In the genomic region with DNA sequence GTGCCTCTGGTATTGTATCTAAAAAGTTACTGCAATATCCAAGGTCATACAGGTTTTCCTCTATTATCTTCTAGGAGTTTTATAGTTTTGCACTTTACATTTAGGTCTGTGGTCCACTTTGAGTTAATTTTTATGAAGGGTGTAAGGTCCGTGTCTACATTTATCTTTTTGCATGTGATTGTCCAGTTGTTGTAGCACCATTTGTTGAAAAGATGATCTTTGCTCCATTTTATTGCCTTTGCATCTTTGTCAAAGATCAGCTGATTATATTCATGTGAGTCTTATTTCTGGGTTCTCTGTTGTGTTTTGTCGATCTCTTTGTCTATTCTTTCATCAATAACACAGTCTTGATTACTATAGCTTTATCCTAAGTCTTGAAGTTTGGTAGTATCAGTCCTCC, we compare ENCODE assay signal across 29 cellular contexts. TPM values are rescaled to one million over a fixed set of nuclear protein-coding genes. Genes with fewer than 3 reads are reported as not detected.
"Had no signal": no experiment of that assay in that cellular context is flagged by ENCODE, and none has a peak within 500 bp of the region (broad histone marks: within the 10 kb centered on the region; RNA-seq: fewer than 3 reads in every experiment).

No MANE protein-coding gene starts in this region.

- H3K4me1 ChIP-seq: colonic mucosa, esophagus muscularis mucosa, foreskin keratinocyte, gastrocnemius medialis, gastroesophageal sphincter, heart left ventricle, heart right ventricle had no signal

- H3K4me3 ChIP-seq: colonic mucosa, coronary artery, dorsolateral prefrontal cortex, esophagus muscularis mucosa, esophagus squamous epithelium, gastrocnemius medialis, gastroesophageal sphincter, heart left ventricle, heart right ventricle had no signal

- H3K36me3 ChIP-seq: colonic mucosa, esophagus muscularis mucosa, esophagus squamous epithelium, gastrocnemius medialis, gastroesophageal sphincter, heart left ventricle, heart right ventricle had no signal

- H3K27me3 ChIP-seq: colonic mucosa, dorsolateral prefrontal cortex, gastrocnemius medialis had no signal

- ATAC-seq: effector memory CD8-positive, alpha-beta T cell; esophagus mucosa; foreskin keratinocyte; gastrocnemius medialis; gastroesophageal sphincter; heart left ventricle; heart right ventricle had no signal

- H3K9me3 ChIP-seq: colonic mucosa, esophagus muscularis mucosa, esophagus squamous epithelium, gastrocnemius medialis, gastroesophageal sphincter, heart left ventricle, heart right ventricle had no signal

- FAIRE-seq: colon, endometrium, endothelial cell of umbilical vein, frontal cortex had no signal

- H3K27ac ChIP-seq: colonic mucosa, coronary artery, dorsolateral prefrontal cortex, epithelial cell of prostate, esophagus muscularis mucosa, esophagus squamous epithelium, foreskin keratinocyte, gastrocnemius medialis, gastroesophageal sphincter, heart left ventricle, heart right ventricle had no signal

- DNase-seq: colonic mucosa; cortex of kidney; dermis blood vessel endothelial cell; dorsolateral prefrontal cortex; effector CD4-positive, alpha-beta T cell; effector CD8-positive, alpha-beta T cell; effector memory CD4-positive, alpha-beta T cell; effector memory CD8-positive, alpha-beta T cell; endodermal cell; erythroblast; esophagus squamous epithelium; foreskin fibroblast; foreskin keratinocyte; foreskin melanocyte; gastrocnemius medialis; glutamatergic neuron; head of caudate nucleus; heart left ventricle; heart right ventricle had no signal

RNA-seq across cellular contexts. Expression of a gene that starts 6.7 kb away (rescaled TPM):
- total RNA-seq: fibroblast of villous mesenchyme had no signal
